11 cellular contexts compared by ENCODE assay signal in genomic region chr9:70553718-70554673, GRCh38.
DNase-seq lines count a peak whose midpoint lies in the region; ATAC-seq and TF ChIP-seq lines count a peak whose summit lies in the region.
"Had no signal": no experiment of that assay in that cellular context is flagged by ENCODE, and none has a peak within 500 bp of the region (broad histone marks: within the 10 kb centered on the region; RNA-seq: fewer than 3 reads in every experiment).

No MANE protein-coding gene starts in this region.

- no peaks in the 10 kb centered on the region for H4K20me1 ChIP-seq in Karpas-422 (ENCODE audit: insufficient read depth, low read depth, low read length)

- H3K36me3 ChIP-seq in Karpas-422 (ENCODE audit: insufficient read depth, low read length), result no peaks in the 10 kb centered on the region
- H3K36me3 ChIP-seq: Peyer's patch had no signal

- no peak overlapping the region for H3K9ac ChIP-seq in Karpas-422 (ENCODE audit: low read length)

- no peaks in the 10 kb centered on the region for H3K36me3 Mint-ChIP-seq in osteocyte (ENCODE audit: unreplicated experiment)
- H3K36me3 Mint-ChIP-seq: activated CD8-positive, alpha-beta memory T cell treated with anti-CD3 and anti-CD28 coated beads, Interleukin-2, amount 10 ng/mL, durations not matched to agents 7 days and 5 days had no signal

- peak overlapping the region; percentile 85 for H3K27ac Mint-ChIP-seq in osteocyte (ENCODE audit: unreplicated experiment)
- H3K27ac Mint-ChIP-seq: activated CD8-positive, alpha-beta memory T cell treated with anti-CD3 and anti-CD28 coated beads, Interleukin-2, amount 10 ng/mL, durations not matched to agents 7 days and 5 days had no signal

- H3K9me2 ChIP-seq in Karpas-422 (replicated peaks; ENCODE audit: insufficient read depth, low read length), result no peaks in the 10 kb centered on the region

- H3K4me3 ChIP-seq in fibroblast of pulmonary artery (replicated peaks; ENCODE audit: low read depth, low read length) (no peak overlapping the region), Karpas-422 (ENCODE audit: low read length) (no peak overlapping the region)
- H3K4me3 ChIP-seq: Peyer's patch had no signal

- TF ChIP-seq CTCF in fibroblast of pulmonary artery (IDR thresholded peaks at IDR 0.05; ENCODE audit: low read length, missing control alignments) (no peak), osteocyte (IDR thresholded peaks at IDR 0.05) (no peak)

- H3K9me3 ChIP-seq in Karpas-422 (ENCODE audit: low read length), result no peaks in the 10 kb centered on the region
- H3K9me3 ChIP-seq: Peyer's patch had no signal

- H3K27ac ChIP-seq in Karpas-422 (ENCODE audit: low read length), result no peak overlapping the region
- H3K27ac ChIP-seq: Peyer's patch had no signal

- no peaks in the 10 kb centered on the region for H3K4me1 ChIP-seq in Karpas-422 (ENCODE audit: low read length)
- H3K4me1 ChIP-seq: Peyer's patch had no signal

- no peak overlapping the region for H3K4me2 ChIP-seq in Karpas-422 (ENCODE audit: low read depth, low read length, poor library complexity, severe bottlenecking)

- H3K4me3 Mint-ChIP-seq in osteocyte (ENCODE audit: unreplicated experiment), result no peak overlapping the region
- H3K4me3 Mint-ChIP-seq: activated CD8-positive, alpha-beta memory T cell treated with anti-CD3 and anti-CD28 coated beads, Interleukin-2, amount 10 ng/mL, durations not matched to agents 7 days and 5 days had no signal

- no peak for ATAC-seq in GM18519 (IDR thresholded peaks at IDR 0.05; ENCODE audit: low FRiP score, unreplicated experiment)
- no peak for ATAC-seq in HG02938 (IDR thresholded peaks at IDR 0.05; ENCODE audit: unreplicated experiment)
- ATAC-seq: activated CD8-positive, alpha-beta memory T cell treated with anti-CD3 and anti-CD28 coated beads, Interleukin-2, amount 10 ng/mL, durations not matched to agents 7 days and 5 days; HepG2 had no signal

- DNase-seq in EL (peak; percentile 62), RPMI8226 (peak; percentile 10), fibroblast of pulmonary artery (ENCODE audit: low read depth) (peak; percentile 63), osteocyte (ENCODE audit: extremely low spot score, unreplicated experiment) (no peak), NCI-H446 treated with DMSO at 0.1 percent for 48 hours (lab: John Stamatoyannopoulos, UW) (no peak), Karpas-422 (no peak)
- DNase-seq: activated CD8-positive, alpha-beta memory T cell treated with anti-CD3 and anti-CD28 coated beads, Interleukin-2, amount 10 ng/mL, durations not matched to agents 7 days and 5 days; Peyer's patch had no signal

- H3K27me3 Mint-ChIP-seq in osteocyte (ENCODE audit: unreplicated experiment), result no peaks in the 10 kb centered on the region
- H3K27me3 Mint-ChIP-seq: activated CD8-positive, alpha-beta memory T cell treated with anti-CD3 and anti-CD28 coated beads, Interleukin-2, amount 10 ng/mL, durations not matched to agents 7 days and 5 days had no signal

- H3K27me3 ChIP-seq in Karpas-422 (ENCODE audit: low read length), result no peaks in the 10 kb centered on the region
- H3K27me3 ChIP-seq: Peyer's patch had no signal

- H3K4me1 Mint-ChIP-seq in osteocyte (ENCODE audit: unreplicated experiment), result peaks cover 29% of the 10 kb centered on the region

- H3K79me2 ChIP-seq in Karpas-422 (ENCODE audit: low read length), result no peaks in the 10 kb centered on the region

- no peak overlapping the region for H2AFZ ChIP-seq in Karpas-422 (ENCODE audit: low read length)

- peaks cover 5% of the 10 kb centered on the region for H3K9me3 Mint-ChIP-seq in osteocyte (ENCODE audit: unreplicated experiment)

Comparison
In these comparisons a context has a peak if more than half of its experiments do, and no peak if none do; other contexts are left out.
1. DNase-seq: peak in EL (single experiment), RPMI8226 (single experiment) and fibroblast of pulmonary artery (single experiment); none in osteocyte (single experiment), NCI-H446 treated with DMSO at 0.1 percent for 48 hours (single experiment) and Karpas-422 (single experiment).